Comparison of ENCODE assay signal across 1 cellular context in the genomic region with DNA sequence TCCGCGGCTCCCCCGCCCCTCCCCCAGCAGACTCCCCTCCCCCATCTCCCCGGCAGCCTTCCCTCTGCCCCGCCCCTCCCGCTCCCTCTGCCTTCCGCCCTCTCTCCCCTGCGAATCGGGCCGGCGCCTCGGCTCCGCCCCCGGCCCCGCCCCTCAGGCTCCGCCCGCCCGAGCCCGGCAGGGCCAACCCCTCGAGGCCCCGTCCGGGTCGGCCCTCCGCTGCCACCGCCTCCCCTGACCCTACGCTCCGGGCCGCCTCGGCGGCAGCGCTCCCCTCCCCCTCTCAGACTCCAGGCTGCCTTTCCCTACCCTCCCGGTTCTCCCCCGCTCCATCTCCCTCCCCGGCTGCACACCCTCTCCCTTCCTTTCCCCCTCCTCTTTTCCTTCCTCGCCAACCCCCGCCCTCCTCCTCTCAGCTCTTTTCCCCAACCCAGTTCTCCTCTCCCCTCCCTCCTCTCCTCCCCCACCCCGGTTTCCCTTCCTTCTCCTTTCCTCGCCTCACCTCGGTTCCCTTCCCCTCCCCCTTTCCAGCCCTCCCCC.
TF ChIP-seq lines count a peak whose summit lies in the region.

No MANE protein-coding gene starts in this region.

TF ChIP-seq in K562, 482 proteins besides CTCF, POLR2A, EP300 and RAD21 (continued from another document and continues in another):
- TF ChIP-seq, protein P1, sequence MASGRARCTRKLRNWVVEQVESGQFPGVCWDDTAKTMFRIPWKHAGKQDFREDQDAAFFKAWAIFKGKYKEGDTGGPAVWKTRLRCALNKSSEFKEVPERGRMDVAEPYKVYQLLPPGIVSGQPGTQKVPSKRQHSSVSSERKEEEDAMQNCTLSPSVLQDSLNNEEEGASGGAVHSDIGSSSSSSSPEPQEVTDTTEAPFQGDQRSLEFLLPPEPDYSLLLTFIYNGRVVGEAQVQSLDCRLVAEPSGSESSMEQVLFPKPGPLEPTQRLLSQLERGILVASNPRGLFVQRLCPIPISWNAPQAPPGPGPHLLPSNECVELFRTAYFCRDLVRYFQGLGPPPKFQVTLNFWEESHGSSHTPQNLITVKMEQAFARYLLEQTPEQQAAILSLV (tag; IDR thresholded peaks at IDR 0.05), result no peak
- peak; percentile 81 for TF ChIP-seq POLR2G (IDR thresholded peaks at IDR 0.05; ENCODE audit: low read depth, low read length)
- TF ChIP-seq, protein P2, sequence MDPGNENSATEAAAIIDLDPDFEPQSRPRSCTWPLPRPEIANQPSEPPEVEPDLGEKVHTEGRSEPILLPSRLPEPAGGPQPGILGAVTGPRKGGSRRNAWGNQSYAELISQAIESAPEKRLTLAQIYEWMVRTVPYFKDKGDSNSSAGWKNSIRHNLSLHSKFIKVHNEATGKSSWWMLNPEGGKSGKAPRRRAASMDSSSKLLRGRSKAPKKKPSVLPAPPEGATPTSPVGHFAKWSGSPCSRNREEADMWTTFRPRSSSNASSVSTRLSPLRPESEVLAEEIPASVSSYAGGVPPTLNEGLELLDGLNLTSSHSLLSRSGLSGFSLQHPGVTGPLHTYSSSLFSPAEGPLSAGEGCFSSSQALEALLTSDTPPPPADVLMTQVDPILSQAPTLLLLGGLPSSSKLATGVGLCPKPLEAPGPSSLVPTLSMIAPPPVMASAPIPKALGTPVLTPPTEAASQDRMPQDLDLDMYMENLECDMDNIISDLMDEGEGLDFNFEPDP (CRISPR knock-in tag; IDR thresholded peaks at IDR 0.05), result no peak
- TF ChIP-seq, protein P3, sequence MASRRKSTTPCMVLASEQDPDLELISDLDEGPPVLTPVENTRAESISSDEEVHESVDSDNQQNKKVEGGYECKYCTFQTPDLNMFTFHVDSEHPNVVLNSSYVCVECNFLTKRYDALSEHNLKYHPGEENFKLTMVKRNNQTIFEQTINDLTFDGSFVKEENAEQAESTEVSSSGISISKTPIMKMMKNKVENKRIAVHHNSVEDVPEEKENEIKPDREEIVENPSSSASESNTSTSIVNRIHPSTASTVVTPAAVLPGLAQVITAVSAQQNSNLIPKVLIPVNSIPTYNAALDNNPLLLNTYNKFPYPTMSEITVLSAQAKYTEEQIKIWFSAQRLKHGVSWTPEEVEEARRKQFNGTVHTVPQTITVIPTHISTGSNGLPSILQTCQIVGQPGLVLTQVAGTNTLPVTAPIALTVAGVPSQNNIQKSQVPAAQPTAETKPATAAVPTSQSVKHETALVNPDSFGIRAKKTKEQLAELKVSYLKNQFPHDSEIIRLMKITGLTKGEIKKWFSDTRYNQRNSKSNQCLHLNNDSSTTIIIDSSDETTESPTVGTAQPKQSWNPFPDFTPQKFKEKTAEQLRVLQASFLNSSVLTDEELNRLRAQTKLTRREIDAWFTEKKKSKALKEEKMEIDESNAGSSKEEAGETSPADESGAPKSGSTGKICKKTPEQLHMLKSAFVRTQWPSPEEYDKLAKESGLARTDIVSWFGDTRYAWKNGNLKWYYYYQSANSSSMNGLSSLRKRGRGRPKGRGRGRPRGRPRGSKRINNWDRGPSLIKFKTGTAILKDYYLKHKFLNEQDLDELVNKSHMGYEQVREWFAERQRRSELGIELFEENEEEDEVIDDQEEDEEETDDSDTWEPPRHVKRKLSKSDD (conservative IDR thresholded peaks at IDR 0.05; ENCODE audit: low read length), result 0 out of 2 replicates have a peak, but pooled peaks have one; percentile 35
- no peak for TF ChIP-seq RBM22 (IDR thresholded peaks at IDR 0.05; ENCODE audit: low read depth, low read length, poor library complexity, severe bottlenecking)
- TF ChIP-seq ZNF507 (tag; conservative IDR thresholded peaks at IDR 0.05), result no peak
- peak; percentile 41; the same call in 1 of the 2 replicates for TF ChIP-seq GABPB1 (CRISPR knock-in tag; IDR thresholded peaks at IDR 0.05)
- TF ChIP-seq ETS2 (tag; IDR thresholded peaks at IDR 0.05; ENCODE audit: borderline replicate concordance, poor library complexity, severe bottlenecking), result no peak
- TF ChIP-seq ZNF77 (CRISPR knock-in tag; IDR thresholded peaks at IDR 0.05), result no peak
- no peak for TF ChIP-seq ZNF586 (CRISPR knock-in tag; conservative IDR thresholded peaks at IDR 0.05)
- no peak for TF ChIP-seq NCOA6 (IDR thresholded peaks at IDR 0.05)
- no peak for TF ChIP-seq RUNX1 (IDR thresholded peaks at IDR 0.05; ENCODE audit: low read depth)
- no peak; the same call in 1 of the 2 replicates for TF ChIP-seq TCF7 (IDR thresholded peaks at IDR 0.05; ENCODE audit: borderline replicate concordance)
- TF ChIP-seq, protein P4, sequence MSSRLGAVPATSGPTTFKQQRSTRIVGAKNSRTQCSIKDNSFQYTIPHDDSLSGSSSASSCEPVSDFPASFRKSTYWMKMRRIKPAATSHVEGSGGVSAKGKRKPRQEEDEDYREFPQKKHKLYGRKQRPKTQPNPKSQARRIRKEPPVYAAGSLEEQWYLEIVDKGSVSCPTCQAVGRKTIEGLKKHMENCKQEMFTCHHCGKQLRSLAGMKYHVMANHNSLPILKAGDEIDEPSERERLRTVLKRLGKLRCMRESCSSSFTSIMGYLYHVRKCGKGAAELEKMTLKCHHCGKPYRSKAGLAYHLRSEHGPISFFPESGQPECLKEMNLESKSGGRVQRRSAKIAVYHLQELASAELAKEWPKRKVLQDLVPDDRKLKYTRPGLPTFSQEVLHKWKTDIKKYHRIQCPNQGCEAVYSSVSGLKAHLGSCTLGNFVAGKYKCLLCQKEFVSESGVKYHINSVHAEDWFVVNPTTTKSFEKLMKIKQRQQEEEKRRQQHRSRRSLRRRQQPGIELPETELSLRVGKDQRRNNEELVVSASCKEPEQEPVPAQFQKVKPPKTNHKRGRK (tag; IDR thresholded peaks at IDR 0.05), result peak; percentile 52
- TF ChIP-seq, protein P5, sequence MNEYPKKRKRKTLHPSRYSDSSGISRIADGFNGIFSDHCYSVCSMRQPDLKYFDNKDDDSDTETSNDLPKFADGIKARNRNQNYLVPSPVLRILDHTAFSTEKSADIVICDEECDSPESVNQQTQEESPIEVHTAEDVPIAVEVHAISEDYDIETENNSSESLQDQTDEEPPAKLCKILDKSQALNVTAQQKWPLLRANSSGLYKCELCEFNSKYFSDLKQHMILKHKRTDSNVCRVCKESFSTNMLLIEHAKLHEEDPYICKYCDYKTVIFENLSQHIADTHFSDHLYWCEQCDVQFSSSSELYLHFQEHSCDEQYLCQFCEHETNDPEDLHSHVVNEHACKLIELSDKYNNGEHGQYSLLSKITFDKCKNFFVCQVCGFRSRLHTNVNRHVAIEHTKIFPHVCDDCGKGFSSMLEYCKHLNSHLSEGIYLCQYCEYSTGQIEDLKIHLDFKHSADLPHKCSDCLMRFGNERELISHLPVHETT (CRISPR knock-in tag; conservative IDR thresholded peaks at IDR 0.05 in 1 of 2, IDR thresholded peaks at IDR 0.05 in 1 of 2), result peak in 1 of 2 experiments; percentile 94; a peak in 2 of 4 replicates
- TF ChIP-seq ZNF75A (CRISPR knock-in tag; IDR thresholded peaks at IDR 0.05), result no peak
- TF ChIP-seq FUS (optimal IDR thresholded peaks at IDR 0.05; ENCODE audit: low read depth, low read length), result no peak
- TF ChIP-seq ZNF668 (CRISPR knock-in tag; IDR thresholded peaks at IDR 0.05), result no peak
- peak; percentile 97 for TF ChIP-seq ZBTB7A (IDR thresholded peaks at IDR 0.05; ENCODE audit: borderline replicate concordance, control insufficient read depth, low read depth, low read length)
- no peak for TF ChIP-seq POLR3G (IDR thresholded peaks at IDR 0.05; ENCODE audit: extremely low read depth, insufficient read length, insufficient replicate concordance)
- TF ChIP-seq, protein P6, sequence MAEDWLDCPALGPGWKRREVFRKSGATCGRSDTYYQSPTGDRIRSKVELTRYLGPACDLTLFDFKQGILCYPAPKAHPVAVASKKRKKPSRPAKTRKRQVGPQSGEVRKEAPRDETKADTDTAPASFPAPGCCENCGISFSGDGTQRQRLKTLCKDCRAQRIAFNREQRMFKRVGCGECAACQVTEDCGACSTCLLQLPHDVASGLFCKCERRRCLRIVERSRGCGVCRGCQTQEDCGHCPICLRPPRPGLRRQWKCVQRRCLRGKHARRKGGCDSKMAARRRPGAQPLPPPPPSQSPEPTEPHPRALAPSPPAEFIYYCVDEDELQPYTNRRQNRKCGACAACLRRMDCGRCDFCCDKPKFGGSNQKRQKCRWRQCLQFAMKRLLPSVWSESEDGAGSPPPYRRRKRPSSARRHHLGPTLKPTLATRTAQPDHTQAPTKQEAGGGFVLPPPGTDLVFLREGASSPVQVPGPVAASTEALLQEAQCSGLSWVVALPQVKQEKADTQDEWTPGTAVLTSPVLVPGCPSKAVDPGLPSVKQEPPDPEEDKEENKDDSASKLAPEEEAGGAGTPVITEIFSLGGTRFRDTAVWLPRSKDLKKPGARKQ (CRISPR knock-in tag; IDR thresholded peaks at IDR 0.05), result no peak
- peak; percentile 88 for TF ChIP-seq RNF2 (IDR thresholded peaks at IDR 0.05)
- TF ChIP-seq, protein P7, sequence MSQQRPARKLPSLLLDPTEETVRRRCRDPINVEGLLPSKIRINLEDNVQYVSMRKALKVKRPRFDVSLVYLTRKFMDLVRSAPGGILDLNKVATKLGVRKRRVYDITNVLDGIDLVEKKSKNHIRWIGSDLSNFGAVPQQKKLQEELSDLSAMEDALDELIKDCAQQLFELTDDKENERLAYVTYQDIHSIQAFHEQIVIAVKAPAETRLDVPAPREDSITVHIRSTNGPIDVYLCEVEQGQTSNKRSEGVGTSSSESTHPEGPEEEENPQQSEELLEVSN (IDR thresholded peaks at IDR 0.05; ENCODE audit: borderline replicate concordance in 1 of 2, extremely low read depth in 1 of 2, insufficient read depth in 1 of 2, insufficient read length in 1 of 2, low read depth in 1 of 2, low read length in 1 of 2, poor library complexity in 1 of 2, severe bottlenecking in 1 of 2), result peak in 1 of 2 experiments; percentile 43
- TF ChIP-seq, protein P8, sequence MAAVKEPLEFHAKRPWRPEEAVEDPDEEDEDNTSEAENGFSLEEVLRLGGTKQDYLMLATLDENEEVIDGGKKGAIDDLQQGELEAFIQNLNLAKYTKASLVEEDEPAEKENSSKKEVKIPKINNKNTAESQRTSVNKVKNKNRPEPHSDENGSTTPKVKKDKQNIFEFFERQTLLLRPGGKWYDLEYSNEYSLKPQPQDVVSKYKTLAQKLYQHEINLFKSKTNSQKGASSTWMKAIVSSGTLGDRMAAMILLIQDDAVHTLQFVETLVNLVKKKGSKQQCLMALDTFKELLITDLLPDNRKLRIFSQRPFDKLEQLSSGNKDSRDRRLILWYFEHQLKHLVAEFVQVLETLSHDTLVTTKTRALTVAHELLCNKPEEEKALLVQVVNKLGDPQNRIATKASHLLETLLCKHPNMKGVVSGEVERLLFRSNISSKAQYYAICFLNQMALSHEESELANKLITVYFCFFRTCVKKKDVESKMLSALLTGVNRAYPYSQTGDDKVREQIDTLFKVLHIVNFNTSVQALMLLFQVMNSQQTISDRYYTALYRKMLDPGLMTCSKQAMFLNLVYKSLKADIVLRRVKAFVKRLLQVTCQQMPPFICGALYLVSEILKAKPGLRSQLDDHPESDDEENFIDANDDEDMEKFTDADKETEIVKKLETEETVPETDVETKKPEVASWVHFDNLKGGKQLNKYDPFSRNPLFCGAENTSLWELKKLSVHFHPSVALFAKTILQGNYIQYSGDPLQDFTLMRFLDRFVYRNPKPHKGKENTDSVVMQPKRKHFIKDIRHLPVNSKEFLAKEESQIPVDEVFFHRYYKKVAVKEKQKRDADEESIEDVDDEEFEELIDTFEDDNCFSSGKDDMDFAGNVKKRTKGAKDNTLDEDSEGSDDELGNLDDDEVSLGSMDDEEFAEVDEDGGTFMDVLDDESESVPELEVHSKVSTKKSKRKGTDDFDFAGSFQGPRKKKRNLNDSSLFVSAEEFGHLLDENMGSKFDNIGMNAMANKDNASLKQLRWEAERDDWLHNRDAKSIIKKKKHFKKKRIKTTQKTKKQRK (IDR thresholded peaks at IDR 0.05; ENCODE audit: borderline replicate concordance, low read depth, low read length), result no peak
- TF ChIP-seq NFE2 (IDR thresholded peaks at IDR 0.05; ENCODE audit: low read depth), result no peak
- TF ChIP-seq PHF20 (IDR thresholded peaks at IDR 0.05; ENCODE audit: partially characterized antibody), result peak; percentile 29
- no peak for TF ChIP-seq HIVEP1 (CRISPR knock-in tag; IDR thresholded peaks at IDR 0.05)
- no peak for TF ChIP-seq KLF16 (IDR thresholded peaks at IDR 0.05)
- TF ChIP-seq MTA1 (IDR thresholded peaks at IDR 0.05; ENCODE audit: borderline replicate concordance), result peak; percentile 88
- TF ChIP-seq, protein P9, sequence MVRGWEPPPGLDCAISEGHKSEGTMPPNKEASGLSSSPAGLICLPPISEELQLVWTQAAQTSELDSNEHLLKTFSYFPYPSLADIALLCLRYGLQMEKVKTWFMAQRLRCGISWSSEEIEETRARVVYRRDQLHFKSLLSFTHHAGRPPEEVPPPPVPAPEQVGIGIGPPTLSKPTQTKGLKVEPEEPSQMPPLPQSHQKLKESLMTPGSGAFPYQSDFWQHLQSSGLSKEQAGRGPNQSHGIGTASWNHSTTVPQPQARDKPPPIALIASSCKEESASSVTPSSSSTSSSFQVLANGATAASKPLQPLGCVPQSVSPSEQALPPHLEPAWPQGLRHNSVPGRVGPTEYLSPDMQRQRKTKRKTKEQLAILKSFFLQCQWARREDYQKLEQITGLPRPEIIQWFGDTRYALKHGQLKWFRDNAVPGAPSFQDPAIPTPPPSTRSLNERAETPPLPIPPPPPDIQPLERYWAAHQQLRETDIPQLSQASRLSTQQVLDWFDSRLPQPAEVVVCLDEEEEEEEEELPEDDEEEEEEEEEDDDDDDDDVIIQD (CRISPR knock-in tag; IDR thresholded peaks at IDR 0.05), result no peak
- TF ChIP-seq, protein P10, sequence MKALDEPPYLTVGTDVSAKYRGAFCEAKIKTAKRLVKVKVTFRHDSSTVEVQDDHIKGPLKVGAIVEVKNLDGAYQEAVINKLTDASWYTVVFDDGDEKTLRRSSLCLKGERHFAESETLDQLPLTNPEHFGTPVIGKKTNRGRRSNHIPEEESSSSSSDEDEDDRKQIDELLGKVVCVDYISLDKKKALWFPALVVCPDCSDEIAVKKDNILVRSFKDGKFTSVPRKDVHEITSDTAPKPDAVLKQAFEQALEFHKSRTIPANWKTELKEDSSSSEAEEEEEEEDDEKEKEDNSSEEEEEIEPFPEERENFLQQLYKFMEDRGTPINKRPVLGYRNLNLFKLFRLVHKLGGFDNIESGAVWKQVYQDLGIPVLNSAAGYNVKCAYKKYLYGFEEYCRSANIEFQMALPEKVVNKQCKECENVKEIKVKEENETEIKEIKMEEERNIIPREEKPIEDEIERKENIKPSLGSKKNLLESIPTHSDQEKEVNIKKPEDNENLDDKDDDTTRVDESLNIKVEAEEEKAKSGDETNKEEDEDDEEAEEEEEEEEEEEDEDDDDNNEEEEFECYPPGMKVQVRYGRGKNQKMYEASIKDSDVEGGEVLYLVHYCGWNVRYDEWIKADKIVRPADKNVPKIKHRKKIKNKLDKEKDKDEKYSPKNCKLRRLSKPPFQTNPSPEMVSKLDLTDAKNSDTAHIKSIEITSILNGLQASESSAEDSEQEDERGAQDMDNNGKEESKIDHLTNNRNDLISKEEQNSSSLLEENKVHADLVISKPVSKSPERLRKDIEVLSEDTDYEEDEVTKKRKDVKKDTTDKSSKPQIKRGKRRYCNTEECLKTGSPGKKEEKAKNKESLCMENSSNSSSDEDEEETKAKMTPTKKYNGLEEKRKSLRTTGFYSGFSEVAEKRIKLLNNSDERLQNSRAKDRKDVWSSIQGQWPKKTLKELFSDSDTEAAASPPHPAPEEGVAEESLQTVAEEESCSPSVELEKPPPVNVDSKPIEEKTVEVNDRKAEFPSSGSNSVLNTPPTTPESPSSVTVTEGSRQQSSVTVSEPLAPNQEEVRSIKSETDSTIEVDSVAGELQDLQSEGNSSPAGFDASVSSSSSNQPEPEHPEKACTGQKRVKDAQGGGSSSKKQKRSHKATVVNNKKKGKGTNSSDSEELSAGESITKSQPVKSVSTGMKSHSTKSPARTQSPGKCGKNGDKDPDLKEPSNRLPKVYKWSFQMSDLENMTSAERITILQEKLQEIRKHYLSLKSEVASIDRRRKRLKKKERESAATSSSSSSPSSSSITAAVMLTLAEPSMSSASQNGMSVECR (CRISPR knock-in tag; IDR thresholded peaks at IDR 0.05), result 0 out of 2 replicates have a peak, but pooled peaks have one; percentile 35
- TF ChIP-seq CXXC5 (CRISPR knock-in tag; IDR thresholded peaks at IDR 0.05), result peak; percentile 73
